In the genomic region with DNA sequence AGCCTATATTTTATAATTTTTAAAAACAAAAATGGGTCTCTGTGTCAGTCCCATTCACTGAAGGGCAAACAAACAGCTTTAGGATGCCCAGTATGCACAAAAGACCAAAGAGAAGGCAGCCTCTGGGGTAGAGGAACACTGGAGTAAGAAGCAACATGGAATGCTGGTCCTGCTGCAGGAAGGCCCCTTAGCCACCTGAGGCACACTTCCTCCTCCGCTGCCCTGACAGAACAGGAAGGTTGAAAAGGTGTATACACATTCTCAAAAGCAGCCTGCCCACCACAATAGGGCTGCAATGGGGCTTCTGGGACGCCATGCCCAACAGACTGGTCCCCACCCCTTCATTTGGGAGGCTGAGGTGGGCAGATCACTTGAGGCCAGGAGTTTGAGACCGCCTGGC, we compare ENCODE assay signal across 1 cellular context.
TF ChIP-seq lines count a peak whose summit lies in the region.

No MANE protein-coding gene starts in this region.

TF ChIP-seq in HCT116, 20 proteins besides CTCF, POLR2A, EP300 and RAD21:
- TF ChIP-seq, protein P1, sequence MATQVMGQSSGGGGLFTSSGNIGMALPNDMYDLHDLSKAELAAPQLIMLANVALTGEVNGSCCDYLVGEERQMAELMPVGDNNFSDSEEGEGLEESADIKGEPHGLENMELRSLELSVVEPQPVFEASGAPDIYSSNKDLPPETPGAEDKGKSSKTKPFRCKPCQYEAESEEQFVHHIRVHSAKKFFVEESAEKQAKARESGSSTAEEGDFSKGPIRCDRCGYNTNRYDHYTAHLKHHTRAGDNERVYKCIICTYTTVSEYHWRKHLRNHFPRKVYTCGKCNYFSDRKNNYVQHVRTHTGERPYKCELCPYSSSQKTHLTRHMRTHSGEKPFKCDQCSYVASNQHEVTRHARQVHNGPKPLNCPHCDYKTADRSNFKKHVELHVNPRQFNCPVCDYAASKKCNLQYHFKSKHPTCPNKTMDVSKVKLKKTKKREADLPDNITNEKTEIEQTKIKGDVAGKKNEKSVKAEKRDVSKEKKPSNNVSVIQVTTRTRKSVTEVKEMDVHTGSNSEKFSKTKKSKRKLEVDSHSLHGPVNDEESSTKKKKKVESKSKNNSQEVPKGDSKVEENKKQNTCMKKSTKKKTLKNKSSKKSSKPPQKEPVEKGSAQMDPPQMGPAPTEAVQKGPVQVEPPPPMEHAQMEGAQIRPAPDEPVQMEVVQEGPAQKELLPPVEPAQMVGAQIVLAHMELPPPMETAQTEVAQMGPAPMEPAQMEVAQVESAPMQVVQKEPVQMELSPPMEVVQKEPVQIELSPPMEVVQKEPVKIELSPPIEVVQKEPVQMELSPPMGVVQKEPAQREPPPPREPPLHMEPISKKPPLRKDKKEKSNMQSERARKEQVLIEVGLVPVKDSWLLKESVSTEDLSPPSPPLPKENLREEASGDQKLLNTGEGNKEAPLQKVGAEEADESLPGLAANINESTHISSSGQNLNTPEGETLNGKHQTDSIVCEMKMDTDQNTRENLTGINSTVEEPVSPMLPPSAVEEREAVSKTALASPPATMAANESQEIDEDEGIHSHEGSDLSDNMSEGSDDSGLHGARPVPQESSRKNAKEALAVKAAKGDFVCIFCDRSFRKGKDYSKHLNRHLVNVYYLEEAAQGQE (IDR thresholded peaks at IDR 0.05; ENCODE audit: low read depth) = no peak
- no peak for TF ChIP-seq ELF1 (IDR thresholded peaks at IDR 0.05; ENCODE audit: borderline replicate concordance, low read depth)
- TF ChIP-seq TCF7L2 (IDR thresholded peaks at IDR 0.05; ENCODE audit: borderline replicate concordance, extremely low read depth, insufficient read depth, insufficient read length) = no peak
- no peak for TF ChIP-seq CBX3 (IDR thresholded peaks at IDR 0.05; ENCODE audit: low read depth)
- TF ChIP-seq, protein P2, sequence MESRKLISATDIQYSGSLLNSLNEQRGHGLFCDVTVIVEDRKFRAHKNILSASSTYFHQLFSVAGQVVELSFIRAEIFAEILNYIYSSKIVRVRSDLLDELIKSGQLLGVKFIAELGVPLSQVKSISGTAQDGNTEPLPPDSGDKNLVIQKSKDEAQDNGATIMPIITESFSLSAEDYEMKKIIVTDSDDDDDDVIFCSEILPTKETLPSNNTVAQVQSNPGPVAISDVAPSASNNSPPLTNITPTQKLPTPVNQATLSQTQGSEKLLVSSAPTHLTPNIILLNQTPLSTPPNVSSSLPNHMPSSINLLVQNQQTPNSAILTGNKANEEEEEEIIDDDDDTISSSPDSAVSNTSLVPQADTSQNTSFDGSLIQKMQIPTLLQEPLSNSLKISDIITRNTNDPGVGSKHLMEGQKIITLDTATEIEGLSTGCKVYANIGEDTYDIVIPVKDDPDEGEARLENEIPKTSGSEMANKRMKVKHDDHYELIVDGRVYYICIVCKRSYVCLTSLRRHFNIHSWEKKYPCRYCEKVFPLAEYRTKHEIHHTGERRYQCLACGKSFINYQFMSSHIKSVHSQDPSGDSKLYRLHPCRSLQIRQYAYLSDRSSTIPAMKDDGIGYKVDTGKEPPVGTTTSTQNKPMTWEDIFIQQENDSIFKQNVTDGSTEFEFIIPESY (IDR thresholded peaks at IDR 0.05; ENCODE audit: extremely low read depth, insufficient replicate concordance, low read length) = no peak
- TF ChIP-seq EZH2 (IDR thresholded peaks at IDR 0.05) = no peak
- TF ChIP-seq, protein P3, sequence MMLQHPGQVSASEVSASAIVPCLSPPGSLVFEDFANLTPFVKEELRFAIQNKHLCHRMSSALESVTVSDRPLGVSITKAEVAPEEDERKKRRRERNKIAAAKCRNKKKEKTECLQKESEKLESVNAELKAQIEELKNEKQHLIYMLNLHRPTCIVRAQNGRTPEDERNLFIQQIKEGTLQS (IDR thresholded peaks at IDR 0.05) = no peak
- TF ChIP-seq EZH2phosphoT487 (IDR thresholded peaks at IDR 0.05; ENCODE audit: borderline replicate concordance) = no peak
- no peak for TF ChIP-seq SRF (IDR thresholded peaks at IDR 0.05; ENCODE audit: low read depth)
- TF ChIP-seq, protein P4, sequence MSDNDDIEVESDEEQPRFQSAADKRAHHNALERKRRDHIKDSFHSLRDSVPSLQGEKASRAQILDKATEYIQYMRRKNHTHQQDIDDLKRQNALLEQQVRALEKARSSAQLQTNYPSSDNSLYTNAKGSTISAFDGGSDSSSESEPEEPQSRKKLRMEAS (IDR thresholded peaks at IDR 0.05) = no peak
- no peak for TF ChIP-seq ZFX (IDR thresholded peaks at IDR 0.05)
- TF ChIP-seq CEBPB (IDR thresholded peaks at IDR 0.05; ENCODE audit: low read depth) = no peak
- no peak for TF ChIP-seq EGR1 (IDR thresholded peaks at IDR 0.05; ENCODE audit: low read depth)
- no peak for TF ChIP-seq ZNF274 (IDR thresholded peaks at IDR 0.05; ENCODE audit: low read depth, low read length)
- no peak for TF ChIP-seq FOSL1 (IDR thresholded peaks at IDR 0.05; ENCODE audit: low read depth)
- no peak for TF ChIP-seq YY1 (IDR thresholded peaks at IDR 0.05; ENCODE audit: extremely low read depth, insufficient replicate concordance, low read depth, low read length)
- TF ChIP-seq POLR2AphosphoS5 (IDR thresholded peaks at IDR 0.05; ENCODE audit: low read depth, low read length) = no peak
